ENCODE assay signal across 8 cellular contexts in genomic region chr1:75198163-75198562, GRCh38.
"Had no signal": no experiment of that assay in that cellular context is flagged by ENCODE, and none has a peak within 500 bp of the region (broad histone marks: within the 10 kb centered on the region; RNA-seq: fewer than 3 reads in every experiment).

No MANE protein-coding gene starts in this region.

- H3K4me3 ChIP-seq: GM23248 had no signal

- DNase-seq: GM23248, GOT3, H9, HCEC 1CT, KBM-7 had no signal

- H3K9ac ChIP-seq: GM23248, KMS-11 had no signal

- FAIRE-seq: H54, HTR-8/SVneo had no signal

- H3K27ac ChIP-seq: GM23248, KMS-11 had no signal

- H2AFZ ChIP-seq: GM23248 had no signal

- H3K4me2 ChIP-seq: KMS-11 had no signal
